In the genomic region with DNA sequence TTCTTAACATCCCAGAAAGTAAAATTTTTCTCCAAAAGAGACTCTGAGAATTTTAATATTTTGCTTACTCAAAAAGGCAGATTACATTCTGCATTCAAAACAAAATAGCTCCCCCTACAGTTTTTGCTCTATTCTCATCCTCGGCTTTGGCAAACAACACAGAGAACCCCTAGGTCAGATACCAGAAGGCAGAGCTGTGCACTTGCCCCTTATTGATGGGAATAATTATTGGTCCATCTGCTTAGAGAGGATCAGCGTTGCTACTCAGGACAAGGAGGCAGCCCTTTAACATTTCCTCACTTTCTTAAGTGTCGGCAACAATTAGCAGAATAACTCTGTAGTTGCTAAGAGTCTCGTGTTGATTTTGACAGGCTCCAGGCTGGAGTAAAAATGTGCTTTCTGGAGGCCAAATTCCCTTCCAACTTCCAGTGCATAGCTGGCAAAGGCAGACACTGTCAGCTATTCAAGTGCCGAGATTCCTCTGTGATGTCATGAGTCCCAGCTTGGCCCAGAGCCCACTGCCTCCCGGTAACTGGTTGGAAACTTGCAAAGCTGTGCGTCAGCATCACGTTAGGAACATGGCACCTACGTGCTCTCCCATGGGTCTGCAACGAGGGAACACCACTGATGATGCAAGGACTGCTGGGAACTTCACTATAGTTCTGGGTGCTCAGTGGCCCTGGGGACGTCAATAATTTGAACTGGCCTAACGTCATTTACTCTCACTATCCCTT, we compare ENCODE assay signal across 7 cellular contexts.
DNase-seq lines count a peak whose midpoint lies in the region; TF ChIP-seq lines count a peak whose summit lies in the region.

No MANE protein-coding gene starts in this region.

- peak overlapping the region; percentile 42 for H3K9ac ChIP-seq in mammary epithelial cell (ENCODE audit: insufficient read depth, low read length)

- dilution Hi-C loops in mammary epithelial cell (cut with HindIII; ENCODE audit: low sequenced_read_pairs), result no loop called here

- H3K36me3 ChIP-seq in mammary epithelial cell (ENCODE audit: insufficient read depth, low read length) (no peaks in the 10 kb centered on the region), testis (ENCODE audit: low read depth, missing control alignments) (no peaks in the 10 kb centered on the region)

- peak overlapping the region; percentile 38 for H3K4me2 ChIP-seq in mammary epithelial cell (ENCODE audit: insufficient read depth, low read depth, low read length)

- H3K4me3 ChIP-seq in mammary epithelial cell (replicated peaks in 1 of 3; ENCODE audit: insufficient read depth in 1 of 3, low read depth in 2 of 3, low read length in 3 of 3), result no peak overlapping the region
- no peak overlapping the region for H3K4me3 ChIP-seq in testis

- peak overlapping the region; percentile 69 for H2AFZ ChIP-seq in mammary epithelial cell (ENCODE audit: low read depth, low read length)

- WGBS in mammary epithelial cell (ENCODE audit: low coverage, missing lambda C conversion rate), result 3% methylated on average over 11 of the region's 12 CpGs
- WGBS in testis, 2 donors, result 36 to 69% methylated on average over 11 to 12 of the region's 12 CpGs

- DNase-seq in LHCN-M2 (ENCODE audit: low read depth) (peak; percentile 62), mammary epithelial cell (peak; percentile 82), kidney tubule cell (ENCODE audit: low spot score) (peak; percentile 79), testis (peak; percentile 61), cortex of kidney (lab: John Stamatoyannopoulos, UW) (no peak)
- DNase-seq in activated naive CD4-positive, alpha-beta T cell treated with Interleukin-2 at 50 U/mL for 16 hours, result no peak
- no peak for DNase-seq in activated CD4-positive, alpha-beta T cell treated with anti-CD3 and anti-CD28 coated beads for 4 hours

- H3K4me1 ChIP-seq in mammary epithelial cell (ENCODE audit: insufficient read depth, low read length), result peaks cover 5% of the 10 kb centered on the region
- no peaks in the 10 kb centered on the region for H3K4me1 ChIP-seq in testis

- in situ Hi-C loops in mammary epithelial cell (cut with MboI; ENCODE audit: low sequenced_read_pairs in 2 of 2), result no loop called here

- H3K27me3 ChIP-seq in mammary epithelial cell (ENCODE audit: insufficient read depth, low read length) (no peaks in the 10 kb centered on the region), testis (no peaks in the 10 kb centered on the region)

- no peak for TF ChIP-seq POLR2A in testis (IDR thresholded peaks at IDR 0.05)

- no peaks in the 10 kb centered on the region for H3K9me3 ChIP-seq in mammary epithelial cell (replicated peaks; ENCODE audit: insufficient read depth, low read length)
- no peaks in the 10 kb centered on the region for H3K9me3 ChIP-seq in testis

- BruUV-seq in mammary epithelial cell (replicated peaks; lab: Mats Ljungman, UMichigan), result no TSS peak

- no peaks in the 10 kb centered on the region for H4K20me1 ChIP-seq in mammary epithelial cell (ENCODE audit: insufficient read depth, low read length)

- CTCF ChIA-PET in mammary epithelial cell (lab: Charles Lee; ENCODE audit: low non-redundant PET), result interaction anchor here (0.5 to 0.6 kb wide), 2 partner anchors 270 to 327 kb away, joined by 3 read pairs; no protein-coding TSS in a partner anchor

- peak overlapping the region; percentile 39 for H3K27ac ChIP-seq in mammary epithelial cell (ENCODE audit: insufficient read depth, low read depth, low read length)
- H3K27ac ChIP-seq in testis, result no peak overlapping the region

- H3K79me2 ChIP-seq in mammary epithelial cell (ENCODE audit: insufficient read depth, low read length), result no peaks in the 10 kb centered on the region

- TF ChIP-seq CTCF in mammary epithelial cell (conservative IDR thresholded peaks at IDR 0.05 in 1 of 2, IDR thresholded peaks at IDR 0.05 in 1 of 2; ENCODE audit: extremely low read depth in 1 of 2, insufficient read depth in 1 of 2, low read depth in 1 of 2, low read length in 2 of 2) (peak; percentile 24 to 58), testis (IDR thresholded peaks at IDR 0.05) (peak; percentile 24 to 46 (median 41))

- intact Hi-C loops in mammary epithelial cell (cut with micrococcal nuclease) (loop anchor here (1.0 to 2.0 kb wide), 4 partner anchors 406 to 637 kb away; no protein-coding TSS in a partner anchor), testis (cut with DNase I; ENCODE audit: low total_unique reads) (no loop called here)

Comparison
In these comparisons a context has a peak if more than half of its experiments do, and no peak if none do; other contexts are left out.
1. DNase-seq: peak in LHCN-M2 (single experiment), mammary epithelial cell (single experiment), kidney tubule cell (single experiment) and testis (single experiment); none in activated naive CD4-positive, alpha-beta T cell treated with Interleukin-2 at 50 U/mL for 16 hours (single experiment), activated CD4-positive, alpha-beta T cell treated with anti-CD3 and anti-CD28 coated beads for 4 hours (0 of 2) and cortex of kidney (single experiment).